In genomic region chr3:135311699-135312098, GRCh38 we compare ENCODE assay signal across 16 cellular contexts.
"Had no signal": no experiment of that assay in that cellular context is flagged by ENCODE, and none has a peak within 500 bp of the region (broad histone marks: within the 10 kb centered on the region; RNA-seq: fewer than 3 reads in every experiment).

No MANE protein-coding gene starts in this region.

- DNase-seq: activated CD4-positive, alpha-beta T cell treated with anti-CD3 and anti-CD28 coated beads, Interleukin-2, amount 50 U/mL, for 48 hours; activated CD4-positive, CD25-positive, alpha-beta regulatory T cell treated with anti-CD3 and anti-CD28 coated beads, Interleukin-2, amount 50 U/mL, for 72 hours; activated effector memory CD4-positive, alpha-beta T cell treated with Interleukin-2 at 50 U/mL for 16 hours; activated naive CD4-positive, alpha-beta T cell treated with anti-CD3 and anti-CD28 coated beads, Interleukin-2, amount 50 U/mL, for 16 hours; activated T-cell treated with anti-CD3 and anti-CD28 coated beads, Interleukin-2, amount 50 U/mL, for 24 hours; adrenal gland; caudate nucleus; left lung; mammary epithelial cell; naive B cell; ovary; stimulated activated naive CD8-positive, alpha-beta T cell treated with anti-CD3 and anti-CD28 coated beads, Interleukin-15, Interleukin-2, amounts not matched to agents 100 U/mL and 50 U/mL, for 24 hours; T-helper 9 cell; trophoblast cell had no signal

- H3K9me3 Mint-ChIP-seq: activated T-cell treated with anti-CD3 and anti-CD28 coated beads, Interleukin-2, amount 50 U/mL, for 24 hours had no signal

- H3K36me3 Mint-ChIP-seq: naive B cell had no signal

- H3K27me3 Mint-ChIP-seq: activated T-cell treated with anti-CD3 and anti-CD28 coated beads, Interleukin-2, amount 50 U/mL, for 24 hours; naive B cell had no signal

- H3K27ac Mint-ChIP-seq: activated T-cell treated with anti-CD3 and anti-CD28 coated beads, Interleukin-2, amount 50 U/mL, for 24 hours; naive B cell had no signal

- ATAC-seq: esophagus mucosa; left lung; sciatic nerve; stimulated activated naive CD8-positive, alpha-beta T cell treated with anti-CD3 and anti-CD28 coated beads, Interleukin-15, Interleukin-2, amounts not matched to agents 100 U/mL and 50 U/mL, for 24 hours had no signal

- H3K4me1 Mint-ChIP-seq: naive B cell had no signal

- H3K4me3 Mint-ChIP-seq: activated T-cell treated with anti-CD3 and anti-CD28 coated beads, Interleukin-2, amount 50 U/mL, for 24 hours; naive B cell had no signal

- H3K4me3 ChIP-seq: adrenal gland, left lung, ovary had no signal
